Comparison of ENCODE assay signal across 8 cellular contexts in genomic region chr3:13282986-13283876, GRCh38.
A peak's percentile ranks its signal among the peaks of the same experiment; 100 is the strongest.
DNase-seq lines count a peak whose midpoint lies in the region; ATAC-seq and TF ChIP-seq lines count a peak whose summit lies in the region.

No MANE protein-coding gene starts in this region.

- peak overlapping the region in 1 of 6 donors; percentile 73 for H3K27ac Mint-ChIP-seq in naive B cell

- peaks cover 31 to 73% (median 53%) of the 10 kb centered on the region in 3 donors for H3K27me3 Mint-ChIP-seq in naive B cell

- H3K4me3 ChIP-seq in choroid plexus epithelial cell (ENCODE audit: low read depth, low read length): no peak overlapping the region

- H3K36me3 Mint-ChIP-seq in naive B cell: peaks cover 14 to 27% of the 10 kb centered on the region in 2 donors

- ATAC-seq in naive B cell (ENCODE audit: low read depth in 2 of 2) (peak; percentile 66 to 67), HG02970 (IDR thresholded peaks at IDR 0.05; ENCODE audit: low FRiP score, unreplicated experiment) (no peak), HG03097 (IDR thresholded peaks at IDR 0.05; ENCODE audit: low FRiP score, unreplicated experiment) (no peak)

- peak; percentile 17 for TF ChIP-seq CTCF in choroid plexus epithelial cell (conservative IDR thresholded peaks at IDR 0.05; ENCODE audit: low read depth, low read length)

- H3K4me3 Mint-ChIP-seq in naive B cell: peak overlapping the region; percentile 66 to 88 (median 81)

- H3K4me1 Mint-ChIP-seq in naive B cell: peaks cover 8 to 19% (median 18%) of the 10 kb centered on the region in 3 donors

- DNase-seq in DMS 273 (lab: John Stamatoyannopoulos, UW; ENCODE audit: unreplicated experiment) (peak; percentile 75), DMS 273 treated with DMSO at 0.1 percent for 48 hours (lab: John Stamatoyannopoulos, UW) (no peak), NCI-H510A treated with DMSO at 0.1 percent for 48 hours (lab: John Stamatoyannopoulos, UW) (peak; percentile 69), choroid plexus epithelial cell (ENCODE audit: low read depth) (no peak), naive B cell (peak; percentile 30), NCI-H524 treated with DMSO at 0.1 percent for 48 hours (lab: John Stamatoyannopoulos, UW) (no peak)

- peaks cover 8 to 36% (median 23%) of the 10 kb centered on the region in 7 donors for H3K9me3 Mint-ChIP-seq in naive B cell

Comparison
In these comparisons a context has a peak if more than half of its experiments do, and no peak if none do; other contexts are left out.
1. DNase-seq: peak in DMS 273 (single experiment), NCI-H510A treated with DMSO at 0.1 percent for 48 hours (single experiment) and naive B cell (single experiment); none in DMS 273 treated with DMSO at 0.1 percent for 48 hours (single experiment), choroid plexus epithelial cell (single experiment) and NCI-H524 treated with DMSO at 0.1 percent for 48 hours (single experiment).
2. ATAC-seq: peak in naive B cell (2 of 2); none in HG02970 (single experiment) and HG03097 (single experiment).